Comparison of ENCODE assay signal across 22 cellular contexts in the genomic region with DNA sequence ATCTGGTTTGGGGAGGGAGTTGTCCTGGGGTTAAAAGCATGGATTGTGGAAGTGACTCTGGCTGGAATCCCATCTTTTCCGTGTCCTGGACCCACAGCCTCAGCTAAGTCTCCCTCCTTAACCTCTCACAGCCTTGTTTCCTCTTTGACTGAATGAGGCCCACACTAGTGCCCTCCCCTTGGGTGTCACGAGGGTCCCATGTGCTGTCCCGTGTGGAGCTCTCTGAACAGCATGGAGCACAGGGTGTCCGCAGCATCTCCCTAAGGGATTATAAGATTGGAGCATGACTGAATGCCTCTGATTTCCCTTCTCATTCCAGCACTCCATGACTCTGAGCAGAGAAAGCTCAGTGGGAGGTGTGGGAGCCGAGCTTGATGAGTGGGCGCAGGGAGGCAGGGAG.
"Had no signal": no experiment of that assay in that cellular context is flagged by ENCODE, and none has a peak within 500 bp of the region (broad histone marks: within the 10 kb centered on the region; RNA-seq: fewer than 3 reads in every experiment).

No MANE protein-coding gene starts in this region.

- H3K4me2 ChIP-seq: KMS-11 had no signal

- H3K9ac ChIP-seq: KMS-11 had no signal

- H3K27ac ChIP-seq: KMS-11, RWPE1 had no signal

- DNase-seq: Kasumi-1, MM.1S, NCI-H1092 treated with DMSO at 0.1 percent for 48 hours, NCI-H1436, NCI-H187, NCI-H2029, NCI-H2081 treated with DMSO at 0.1 percent for 48 hours, NCI-H2171, NCI-H226, NCI-H446, NCI-H510A, NCI-H524 treated with DMSO at 0.1 percent for 48 hours, NCI-H69, NCI-H774, PC-3, SHP77 had no signal

- H3K4me3 ChIP-seq: K562 had no signal

- H3K27ac Mint-ChIP-seq: IgD-negative memory B cell had no signal

- H3K4me3 Mint-ChIP-seq: IgD-negative memory B cell had no signal

- ATAC-seq: K562, Panc1, PC-3, SK-N-SH treated with all-trans-retinoic acid at 6 μM for 48 hours had no signal

- FAIRE-seq: K562 had no signal
